In genomic region chr7:3197567-3198212, GRCh38 we compare ENCODE assay signal across 18 cellular contexts.
A peak's percentile ranks its signal among the peaks of the same experiment; 100 is the strongest.
DNase-seq lines count a peak whose midpoint lies in the region; ATAC-seq and TF ChIP-seq lines count a peak whose summit lies in the region.
"Had no signal": no experiment of that assay in that cellular context is flagged by ENCODE, and none has a peak within 500 bp of the region (broad histone marks: within the 10 kb centered on the region; RNA-seq: fewer than 3 reads in every experiment).

No MANE protein-coding gene starts in this region.

- H3K4me2 ChIP-seq in neural progenitor cell, result no peak overlapping the region
- H3K4me2 ChIP-seq: PC-9 had no signal

- peaks cover 12% of the 10 kb centered on the region for H3K4me1 ChIP-seq in NT2/D1 (ENCODE audit: insufficient read depth, insufficient read length)
- H3K4me1 ChIP-seq in iPS-20b (ENCODE audit: insufficient read depth, low read length), result peaks cover 31% of the 10 kb centered on the region; the same call in 1 of the 2 replicates
- H3K4me1 ChIP-seq in neural progenitor cell, result peaks cover 12% of the 10 kb centered on the region

- ATAC-seq in stimulated activated naive B cell treated with anti-CD40 and anti-IgM and Interleukin-4, amounts not matched to agents 10 μg/mL and 1 μg/mL and 100 μg/mL, for 72 hours (replicated peaks), result no peak

- peak; percentile 87 for DNase-seq in ACHN
- no peak for DNase-seq in NT2/D1 (ENCODE audit: low read depth, low spot score)
- DNase-seq in neural progenitor cell (ENCODE audit: low spot score), result no peak
- DNase-seq in NCI-H2171 treated with DMSO at 0.1 percent for 48 hours (lab: John Stamatoyannopoulos, UW), result no peak
- DNase-seq in DMS 273 (lab: John Stamatoyannopoulos, UW; ENCODE audit: unreplicated experiment), result no peak
- DNase-seq in DMS153 (lab: John Stamatoyannopoulos, UW), result no peak
- no peak for DNase-seq in stimulated activated naive B cell treated with anti-CD40 and anti-IgM and Interleukin-4, amounts not matched to agents 10 μg/mL and 1 μg/mL and 100 μg/mL, for 72 hours
- DNase-seq: HCEC 1CT, IMR-90, Kasumi-1, NCI-H1417, NCI-H1930, NCI-H2171, NCI-H446 treated with DMSO at 0.1 percent for 48 hours, NCI-H774, PC-9 had no signal

- peaks cover 14% of the 10 kb centered on the region for H3K27me3 Mint-ChIP-seq in neural progenitor cell (ENCODE audit: insufficient read depth, low read depth)
- H3K27me3 Mint-ChIP-seq in stimulated activated naive B cell treated with anti-CD40 and anti-IgM and Interleukin-4, amounts not matched to agents 10 μg/mL and 1 μg/mL and 100 μg/mL, for 72 hours, result peaks cover 12% of the 10 kb centered on the region in 2 donors

- no peak overlapping the region for H3K4me3 ChIP-seq in NT2/D1 (ENCODE audit: insufficient read length, low read depth)
- H3K4me3 ChIP-seq in iPS-20b (ENCODE audit: low read length), result no peak overlapping the region
- no peak overlapping the region for H3K4me3 ChIP-seq in neural progenitor cell
- H3K4me3 ChIP-seq: PC-9 had no signal

- peaks cover 63% of the 10 kb centered on the region for H3K4me1 Mint-ChIP-seq in neural progenitor cell
- peaks cover 7 to 13% of the 10 kb centered on the region in 2 donors for H3K4me1 Mint-ChIP-seq in stimulated activated naive B cell treated with anti-CD40 and anti-IgM and Interleukin-4, amounts not matched to agents 10 μg/mL and 1 μg/mL and 100 μg/mL, for 72 hours

- no peaks in the 10 kb centered on the region for H4K20me1 ChIP-seq in neural progenitor cell (ENCODE audit: low read depth)

- peak overlapping the region; percentile 92 for H2AFZ ChIP-seq in neural progenitor cell (replicated peaks)
- H2AFZ ChIP-seq: PC-9 had no signal

- peak overlapping the region; percentile 100 for H3K27ac Mint-ChIP-seq in neural progenitor cell
- no peak overlapping the region for H3K27ac Mint-ChIP-seq in stimulated activated naive B cell treated with anti-CD40 and anti-IgM and Interleukin-4, amounts not matched to agents 10 μg/mL and 1 μg/mL and 100 μg/mL, for 72 hours

- peaks cover 17% of the 10 kb centered on the region for H3F3A ChIP-seq in neural progenitor cell (ENCODE audit: low read depth)

- H3K27me3 ChIP-seq in NT2/D1 (ENCODE audit: insufficient read depth, insufficient read length) (no peaks in the 10 kb centered on the region), iPS-20b (ENCODE audit: insufficient read depth, low read length) (no peaks in the 10 kb centered on the region), neural progenitor cell (no peaks in the 10 kb centered on the region)

- no peaks in the 10 kb centered on the region for H3K36me3 ChIP-seq in NT2/D1 (ENCODE audit: insufficient read depth, insufficient read length, low read length)
- no peaks in the 10 kb centered on the region for H3K36me3 ChIP-seq in iPS-20b (ENCODE audit: insufficient read depth, low read depth, low read length)
- no peaks in the 10 kb centered on the region for H3K36me3 ChIP-seq in neural progenitor cell

- H3K79me2 ChIP-seq in neural progenitor cell (ENCODE audit: low read depth), result no peaks in the 10 kb centered on the region

- peaks cover 47% of the 10 kb centered on the region for H3K9me3 Mint-ChIP-seq in neural progenitor cell
- H3K9me3 Mint-ChIP-seq in stimulated activated naive B cell treated with anti-CD40 and anti-IgM and Interleukin-4, amounts not matched to agents 10 μg/mL and 1 μg/mL and 100 μg/mL, for 72 hours, result peaks cover 0 to 1% of the 10 kb centered on the region in 2 donors

- H3K9me3 ChIP-seq in NT2/D1 (ENCODE audit: insufficient read depth, low read length) (peaks cover 29% of the 10 kb centered on the region; the same call in 1 of the 2 replicates), iPS-20b (ENCODE audit: insufficient read depth, low read depth, low read length) (no peaks in the 10 kb centered on the region), neural progenitor cell (ENCODE audit: low read depth) (peaks cover 3% of the 10 kb centered on the region)

- in situ Hi-C loops in ACHN (cut with HindIII; ENCODE audit: low pct_ligation_motif_present, low pct_unique_long_range_greater_than_20kb, low sequenced_read_pairs), result no loop called here

- no peak overlapping the region for H3K4me3 Mint-ChIP-seq in neural progenitor cell
- no peak overlapping the region for H3K4me3 Mint-ChIP-seq in stimulated activated naive B cell treated with anti-CD40 and anti-IgM and Interleukin-4, amounts not matched to agents 10 μg/mL and 1 μg/mL and 100 μg/mL, for 72 hours

- H3K36me3 Mint-ChIP-seq in neural progenitor cell, result peaks cover 7% of the 10 kb centered on the region
- H3K36me3 Mint-ChIP-seq in stimulated activated naive B cell treated with anti-CD40 and anti-IgM and Interleukin-4, amounts not matched to agents 10 μg/mL and 1 μg/mL and 100 μg/mL, for 72 hours, result peaks cover 0 to 3% of the 10 kb centered on the region in 2 donors

- TF ChIP-seq CTCF in neural progenitor cell (IDR thresholded peaks at IDR 0.05), result no peak

- H3K27ac ChIP-seq in iPS-20b (ENCODE audit: low read length), result no peak overlapping the region
- no peak overlapping the region for H3K27ac ChIP-seq in neural progenitor cell
- H3K27ac ChIP-seq: C4-2B, PC-9 had no signal

- H3K9ac ChIP-seq in NT2/D1 (ENCODE audit: insufficient read length, low read depth), result peak overlapping the region; percentile 27
- H3K9ac ChIP-seq in iPS-20b (ENCODE audit: low read depth, low read length), result peak overlapping the region; percentile 16; the same call in 1 of the 2 replicates
- no peak overlapping the region for H3K9ac ChIP-seq in neural progenitor cell
